18 cellular contexts compared by ENCODE assay signal in the genomic region with DNA sequence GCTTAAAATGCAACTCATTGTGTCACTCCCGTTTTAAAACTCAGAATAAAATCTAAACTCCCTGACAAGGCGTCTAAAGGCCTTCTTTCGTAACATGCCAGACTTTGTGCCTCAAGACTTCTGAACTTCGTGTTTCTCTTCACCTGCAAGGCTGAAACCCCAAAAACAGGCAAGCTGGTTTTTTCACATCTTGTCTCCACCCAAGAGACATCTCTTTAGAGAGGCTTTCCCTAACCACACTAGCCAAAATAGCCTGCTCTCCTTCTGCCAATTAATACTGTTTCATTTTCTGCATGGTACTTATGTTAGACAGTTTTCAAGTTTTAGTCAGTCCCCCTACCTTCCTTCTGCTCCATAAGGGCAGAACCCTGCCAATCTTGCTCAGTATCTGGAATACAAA. TPM values are rescaled to one million over a fixed set of nuclear protein-coding genes. Genes with fewer than 3 reads are reported as not detected.
DNase-seq lines count a peak whose midpoint lies in the region; ATAC-seq, FAIRE-seq and TF ChIP-seq lines count a peak whose summit lies in the region.
"Had no signal": no experiment of that assay in that cellular context is flagged by ENCODE, and none has a peak within 500 bp of the region (broad histone marks: within the 10 kb centered on the region; RNA-seq: fewer than 3 reads in every experiment).

No MANE protein-coding gene starts in this region.

- H3K27me3 ChIP-seq in neural progenitor cell = no peaks in the 10 kb centered on the region
- H3K27me3 ChIP-seq: BLaER1 treated with 17β-estradiol and CSF1 and Interleukin-3, amounts not matched to agents 10 nM and 100 nM; esophagus squamous epithelium; heart right ventricle had no signal

- no peak for TF ChIP-seq POLR2A in GM12891 (IDR thresholded peaks at IDR 0.05; ENCODE audit: low read depth, low read length)

- no peaks in the 10 kb centered on the region for H3K9me3 Mint-ChIP-seq in activated B cell treated with CpG ODN at 0.5 μM for 24 hours
- no peaks in the 10 kb centered on the region for H3K9me3 Mint-ChIP-seq in neural progenitor cell

- no peaks in the 10 kb centered on the region for H3K36me3 ChIP-seq in neural progenitor cell

- H3K4me1 Mint-ChIP-seq in activated B cell treated with CpG ODN at 0.5 μM for 24 hours (peaks cover 44% of the 10 kb centered on the region), neural progenitor cell (peaks cover 5% of the 10 kb centered on the region)

- H4K20me1 ChIP-seq in neural progenitor cell (ENCODE audit: low read depth) = peaks cover 84% of the 10 kb centered on the region

- H3K27me3 Mint-ChIP-seq in activated B cell treated with CpG ODN at 0.5 μM for 24 hours (no peaks in the 10 kb centered on the region), neural progenitor cell (ENCODE audit: insufficient read depth, low read depth) (no peaks in the 10 kb centered on the region)

- H3F3A ChIP-seq in neural progenitor cell (ENCODE audit: low read depth) = no peaks in the 10 kb centered on the region

- ATAC-seq in HG03442 (IDR thresholded peaks at IDR 0.05; ENCODE audit: unreplicated experiment) (peak; percentile 36), activated B cell treated with CpG ODN at 0.5 μM for 24 hours (ENCODE audit: low read depth) (no peak)

- peak overlapping the region; percentile 3 for H3K9ac ChIP-seq in neural progenitor cell

- no peaks in the 10 kb centered on the region for H3K9me3 ChIP-seq in neural progenitor cell (ENCODE audit: low read depth)
- H3K9me3 ChIP-seq: BLaER1 treated with 17β-estradiol and CSF1 and Interleukin-3, amounts not matched to agents 10 nM and 100 nM; esophagus squamous epithelium; heart right ventricle had no signal

- no peak overlapping the region for H2AFZ ChIP-seq in neural progenitor cell (replicated peaks)

- peaks cover 100% of the 10 kb centered on the region for H3K79me2 ChIP-seq in neural progenitor cell (ENCODE audit: low read depth)

- DNase-seq in GM12891 (ENCODE audit: insufficient read length, low spot score) (no peak), activated B cell treated with CpG ODN at 0.5 μM for 24 hours (no peak), neural progenitor cell (ENCODE audit: low spot score) (no peak), NCI-H82 (lab: John Stamatoyannopoulos, UW) (no peak), germinal center (ENCODE audit: low spot score) (no peak), NCI-H1417 (lab: John Stamatoyannopoulos, UW) (no peak), NCI-H69 (lab: John Stamatoyannopoulos, UW) (no peak)
- DNase-seq: activated CD4-positive, alpha-beta T cell treated with anti-CD3 and anti-CD28 coated beads for 1 hour; cortex of kidney; esophagus squamous epithelium; heart right ventricle; kidney glomerular epithelial cell; NCI-H2081 treated with DMSO at 0.1 percent for 48 hours; NCI-H526 treated with DMSO at 0.1 percent for 48 hours; retina; RPMI8226 had no signal

- no peak overlapping the region for H3K4me3 ChIP-seq in neural progenitor cell
- H3K4me3 ChIP-seq: BLaER1 treated with 17β-estradiol and CSF1 and Interleukin-3, amounts not matched to agents 10 nM and 100 nM; esophagus squamous epithelium; heart right ventricle had no signal

- peak overlapping the region; percentile 50 for H3K27ac ChIP-seq in neural progenitor cell
- H3K27ac ChIP-seq: BLaER1 treated with 17β-estradiol and CSF1 and Interleukin-3, amounts not matched to agents 10 nM and 100 nM; esophagus squamous epithelium had no signal

- H3K27ac Mint-ChIP-seq in activated B cell treated with CpG ODN at 0.5 μM for 24 hours = peak overlapping the region; percentile 25
- peak overlapping the region; percentile 48 for H3K27ac Mint-ChIP-seq in neural progenitor cell

- no peak for TF ChIP-seq CTCF in activated B cell treated with CpG ODN at 0.5 μM for 24 hours (IDR thresholded peaks at IDR 0.05)
- TF ChIP-seq CTCF in neural progenitor cell (IDR thresholded peaks at IDR 0.05) = no peak

- no peak overlapping the region for H3K4me2 ChIP-seq in neural progenitor cell

- no peaks in the 10 kb centered on the region for H3K4me1 ChIP-seq in neural progenitor cell

- POLR2A ChIA-PET in activated B cell treated with CpG ODN at 0.5 μM for 24 hours (lab: Charles Lee) = no interaction called here

- no peak overlapping the region for H3K4me3 Mint-ChIP-seq in activated B cell treated with CpG ODN at 0.5 μM for 24 hours
- no peak overlapping the region for H3K4me3 Mint-ChIP-seq in neural progenitor cell

- intact Hi-C loops in activated B cell treated with CpG ODN at 0.5 μM for 24 hours (cut with micrococcal nuclease) = no loop called here

- FAIRE-seq in GM12891 (lab: Jason Lieb, UNC) = peak; percentile 74

- CTCF ChIA-PET in activated B cell treated with CpG ODN at 0.5 μM for 24 hours (lab: Charles Lee) = no interaction called here

- H3K36me3 Mint-ChIP-seq in activated B cell treated with CpG ODN at 0.5 μM for 24 hours (ENCODE audit: low read depth) (peaks cover 17% of the 10 kb centered on the region), neural progenitor cell (no peaks in the 10 kb centered on the region)

TF ChIP-seq in GM12891, 5 proteins besides CTCF, POLR2A, EP300 and RAD21:
- no peak for TF ChIP-seq POLR2AphosphoS5 (IDR thresholded peaks at IDR 0.05; ENCODE audit: low read depth, low read length)
- TF ChIP-seq SPI1 (IDR thresholded peaks at IDR 0.05; ENCODE audit: low read depth, low read length) = no peak
- no peak for TF ChIP-seq POU2F2 (IDR thresholded peaks at IDR 0.05; ENCODE audit: low read depth, low read length)
- no peak for TF ChIP-seq TAF1 (IDR thresholded peaks at IDR 0.05; ENCODE audit: low read depth, low read length)
- no peak for TF ChIP-seq PAX5 (IDR thresholded peaks at IDR 0.05; ENCODE audit: insufficient read depth, low read length, severe bottlenecking)

RNA-seq across cellular contexts. Expression of gene RAF1, which starts 41.6 kb away (rescaled TPM):
- 54.8 TPM for polyA plus RNA-seq in GM12891 (2012; ENCODE audit: low read depth, missing spikeins)
- 89.9 and 103 TPM in 2 replicates for total RNA-seq in activated B cell treated with CpG ODN at 0.5 μM for 24 hours
- 115 and 130 TPM in 2 replicates for total RNA-seq in neural progenitor cell (ENCODE audit: low replicate concordance)
